Comparison of ENCODE assay signal across 32 cellular contexts in the genomic region with DNA sequence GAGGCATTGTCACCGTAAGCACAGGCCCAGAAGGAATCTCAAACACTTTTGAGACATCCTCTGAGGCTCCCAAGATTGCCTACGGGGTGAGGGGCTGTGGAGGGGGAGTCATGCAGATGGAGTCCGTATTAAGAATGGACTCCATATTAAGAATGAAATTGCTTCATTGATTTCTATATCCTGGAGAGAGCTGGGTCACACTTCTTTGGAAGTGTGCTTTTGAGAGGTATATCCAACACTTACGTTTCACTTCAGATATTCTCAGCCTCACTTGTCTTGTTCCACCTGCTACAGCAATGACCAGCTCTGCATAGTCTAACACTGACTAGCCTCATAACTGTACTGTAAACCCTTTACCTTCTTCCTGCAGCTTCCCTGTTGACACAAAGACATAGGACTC.
"Had no signal": no experiment of that assay in that cellular context is flagged by ENCODE, and none has a peak within 500 bp of the region (broad histone marks: within the 10 kb centered on the region; RNA-seq: fewer than 3 reads in every experiment).

No MANE protein-coding gene starts in this region.

- H3K9me3 Mint-ChIP-seq: activated CD4-positive, alpha-beta T cell treated with anti-CD3 and anti-CD28 coated beads, Interleukin-2, amount 10 ng/mL, durations not matched to agents 24 days and 14 days; activated CD8-positive, alpha-beta T cell treated with anti-CD3 and anti-CD28 coated beads for 36 hours; activated naive CD8-positive, alpha-beta T cell treated with anti-CD3 and anti-CD28 coated beads, Interleukin-2, amount 50 U/mL, for 24 hours; activated T-cell treated with anti-CD3 and anti-CD28 coated beads, Interleukin-2, amount 50 U/mL, for 72 hours; activated T-helper 2 cell treated with anti-CD3 and anti-CD28 coated beads, Interferon-gamma antibody, Interleukin-2, Interleukin-4, amounts not matched to agents 10 μg/mL and 5 μg/mL and 100 μg/mL, durations not matched to agents 14 hours and 24 hours and 36 hours; central memory CD8-positive, alpha-beta T cell; T-helper 1 cell treated with Interleukin-12 subunit alpha and Interleukin-12 subunit beta and Interleukin-4 antibody, amounts not matched to agents 30 μg/mL and 1 μg/mL, for 36 hours; T-helper 2 cell treated with Interferon-gamma antibody and Interleukin-4, amounts not matched to agents 5 μg/mL and 100 μg/mL, for 36 hours had no signal

- H3K27me3 ChIP-seq: brain microvascular endothelial cell, Peyer's patch, SJSA1 had no signal

- H3K9me3 ChIP-seq: Peyer's patch, SJSA1, SK-N-SH had no signal

- DNase-seq: activated CD4-positive, alpha-beta T cell treated with anti-CD3 and anti-CD28 coated beads, Interleukin-2, amount 10 ng/mL, durations not matched to agents 24 days and 14 days; activated CD4-positive, alpha-beta T cell treated with anti-CD3 and anti-CD28 coated beads, Interleukin-2, amount 50 U/mL, for 4 hours; activated CD8-positive, alpha-beta T cell treated with anti-CD3 and anti-CD28 coated beads for 36 hours; activated gamma-delta T cell; activated naive CD4-positive, alpha-beta T cell treated with Interleukin-2 at 50 U/mL for 16 hours; activated naive CD8-positive, alpha-beta T cell treated with anti-CD3 and anti-CD28 coated beads, Interleukin-2, amount 50 U/mL, for 24 hours; activated T-cell treated with anti-CD3 and anti-CD28 coated beads, Interleukin-2, amount 50 U/mL, for 1 hour; activated T-cell treated with anti-CD3 and anti-CD28 coated beads, Interleukin-2, amount 50 U/mL, for 72 hours; brain microvascular endothelial cell; MM.1S; MV-4-11; NCI-H1092; NCI-H1436 treated with DMSO at 0.1 percent for 48 hours; NCI-H1694 treated with DMSO at 0.1 percent for 48 hours; NCI-H2029; NCI-H2171; NCI-H510A; NCI-H526; NCI-H748 treated with DMSO at 0.1 percent for 48 hours; NK-92 treated with Interleukin-12 subunit alpha and Interleukin-12 subunit beta, amount 100 ng/mL, for 24 hours; PC-3; Peyer's patch; RPMI8226; SHP77 treated with DMSO at 0.1 percent for 48 hours; SK-N-SH had no signal

- H3K9ac ChIP-seq: KMS-11, SK-N-SH had no signal

- ATAC-seq: activated CD8-positive, alpha-beta T cell treated with anti-CD3 and anti-CD28 coated beads for 36 hours; activated naive CD8-positive, alpha-beta T cell treated with anti-CD3 and anti-CD28 coated beads, Interleukin-2, amount 50 U/mL, for 24 hours; activated T-cell treated with anti-CD3 and anti-CD28 coated beads, Interleukin-2, amount 50 U/mL, for 72 hours; PC-3 had no signal

- H3K27ac ChIP-seq: brain microvascular endothelial cell, KMS-11, Peyer's patch, SJSA1 had no signal

- H3K4me1 Mint-ChIP-seq: activated CD4-positive, alpha-beta T cell treated with anti-CD3 and anti-CD28 coated beads, Interleukin-2, amount 10 ng/mL, durations not matched to agents 24 days and 14 days; activated naive CD8-positive, alpha-beta T cell treated with anti-CD3 and anti-CD28 coated beads, Interleukin-2, amount 50 U/mL, for 24 hours; central memory CD8-positive, alpha-beta T cell had no signal

- H3K4me2 ChIP-seq: KMS-11, SK-N-SH had no signal

- H3K4me3 Mint-ChIP-seq: activated CD4-positive, alpha-beta T cell treated with anti-CD3 and anti-CD28 coated beads, Interleukin-2, amount 10 ng/mL, durations not matched to agents 24 days and 14 days; activated CD8-positive, alpha-beta T cell treated with anti-CD3 and anti-CD28 coated beads for 36 hours; activated naive CD8-positive, alpha-beta T cell; activated naive CD8-positive, alpha-beta T cell treated with anti-CD3 and anti-CD28 coated beads, Interleukin-2, amount 50 U/mL, for 24 hours; activated T-cell treated with anti-CD3 and anti-CD28 coated beads, Interleukin-2, amount 50 U/mL, for 72 hours; central memory CD8-positive, alpha-beta T cell; T-helper 1 cell treated with Interleukin-12 subunit alpha and Interleukin-12 subunit beta and Interleukin-4 antibody, amounts not matched to agents 30 μg/mL and 1 μg/mL, for 36 hours; T-helper 2 cell treated with Interferon-gamma antibody and Interleukin-4, amounts not matched to agents 5 μg/mL and 100 μg/mL, for 36 hours had no signal

- H3K36me3 ChIP-seq: brain microvascular endothelial cell, Peyer's patch, SJSA1 had no signal

- H3K4me3 ChIP-seq: Peyer's patch, SJSA1 had no signal

- H3K36me3 Mint-ChIP-seq: activated naive CD8-positive, alpha-beta T cell had no signal

- H3K27ac Mint-ChIP-seq: activated CD4-positive, alpha-beta T cell treated with anti-CD3 and anti-CD28 coated beads, Interleukin-2, amount 10 ng/mL, durations not matched to agents 24 days and 14 days; activated CD8-positive, alpha-beta T cell treated with anti-CD3 and anti-CD28 coated beads for 36 hours; activated naive CD8-positive, alpha-beta T cell; activated naive CD8-positive, alpha-beta T cell treated with anti-CD3 and anti-CD28 coated beads, Interleukin-2, amount 50 U/mL, for 24 hours; activated T-cell treated with anti-CD3 and anti-CD28 coated beads, Interleukin-2, amount 50 U/mL, for 72 hours; activated T-helper 2 cell treated with anti-CD3 and anti-CD28 coated beads, Interferon-gamma antibody, Interleukin-2, Interleukin-4, amounts not matched to agents 10 μg/mL and 5 μg/mL and 100 μg/mL, durations not matched to agents 14 hours and 24 hours and 36 hours; T-helper 1 cell treated with Interleukin-12 subunit alpha and Interleukin-12 subunit beta and Interleukin-4 antibody, amounts not matched to agents 30 μg/mL and 1 μg/mL, for 36 hours; T-helper 2 cell treated with Interferon-gamma antibody and Interleukin-4, amounts not matched to agents 5 μg/mL and 100 μg/mL, for 36 hours had no signal

- H3K4me1 ChIP-seq: Peyer's patch had no signal
